In genomic region chr16:85171809-85172464, GRCh38 we compare ENCODE assay signal across 11 cellular contexts. TPM values are rescaled to one million over a fixed set of nuclear protein-coding genes. Genes with fewer than 3 reads are reported as not detected.
DNase-seq lines count a peak whose midpoint lies in the region; ATAC-seq and TF ChIP-seq lines count a peak whose summit lies in the region.
"Had no signal": no experiment of that assay in that cellular context is flagged by ENCODE, and none has a peak within 500 bp of the region (broad histone marks: within the 10 kb centered on the region; RNA-seq: fewer than 3 reads in every experiment).

No MANE protein-coding gene starts in this region.

- H3K4me2 ChIP-seq in PC-9, result peak overlapping the region; percentile 70; the same call in 1 of the 2 replicates

- intact Hi-C loops in PC-9 (cut with micrococcal nuclease; ENCODE audit: unreplicated experiment), result no loop called here

- CTCF ChIA-PET in PC-9 (lab: Charles Lee), result no interaction called here

- peaks cover 9% of the 10 kb centered on the region; the same call in 1 of the 2 replicates for H3K79me2 ChIP-seq in PC-9 (ENCODE audit: low read depth)

- H2AFZ ChIP-seq in PC-9, result no peak overlapping the region

- H3K27me3 ChIP-seq in PC-9 (ENCODE audit: insufficient read depth, low read depth), result no peaks in the 10 kb centered on the region; the same call in 1 of the 2 replicates

- no peaks in the 10 kb centered on the region for H3K9me3 ChIP-seq in PC-9 (ENCODE audit: insufficient read depth, low read depth)

- H3K27ac ChIP-seq in PC-9, result no peak overlapping the region

- no peaks in the 10 kb centered on the region for H3K9me3 Mint-ChIP-seq in endothelial cell (ENCODE audit: unreplicated experiment)
- H3K9me3 Mint-ChIP-seq in nephron, result no peaks in the 10 kb centered on the region

- no peaks in the 10 kb centered on the region for H3K9me2 ChIP-seq in PC-9 (ENCODE audit: insufficient read depth)

- ATAC-seq in GM19397 (IDR thresholded peaks at IDR 0.05; ENCODE audit: unreplicated experiment), result no peak

- peaks cover 44% of the 10 kb centered on the region for H3K4me1 ChIP-seq in PC-9 (replicated peaks; ENCODE audit: insufficient read depth)

- H3F3A ChIP-seq in PC-9 (ENCODE audit: insufficient read depth, low read depth), result peaks cover 27% of the 10 kb centered on the region; the same call in 1 of the 2 replicates

- peaks cover 4% of the 10 kb centered on the region for H3K36me3 Mint-ChIP-seq in endothelial cell (ENCODE audit: low read depth, unreplicated experiment)
- peaks cover 16% of the 10 kb centered on the region for H3K36me3 Mint-ChIP-seq in nephron (ENCODE audit: low read depth)

- no peaks in the 10 kb centered on the region for H3K36me3 ChIP-seq in PC-9 (ENCODE audit: low read depth)

- H3K27ac Mint-ChIP-seq in endothelial cell (ENCODE audit: unreplicated experiment) (peak overlapping the region; percentile 65), nephron (peak overlapping the region; percentile 62 to 82 (median 69))

- POLR2A ChIA-PET in PC-9 (lab: Charles Lee; ENCODE audit: unreplicated experiment), result no interaction called here

- peaks cover 28% of the 10 kb centered on the region for H3K27me3 Mint-ChIP-seq in endothelial cell (ENCODE audit: unreplicated experiment)
- H3K27me3 Mint-ChIP-seq in nephron (ENCODE audit: low read depth), result peaks cover 13% of the 10 kb centered on the region

- peak overlapping the region; percentile 62 for H3K4me3 Mint-ChIP-seq in endothelial cell (ENCODE audit: unreplicated experiment)
- peak overlapping the region; percentile 89 to 95 (median 93) for H3K4me3 Mint-ChIP-seq in nephron

- BruUV-seq in PC-9 (replicated peaks; lab: Mats Ljungman, UMichigan), result no TSS peak

- H4K20me1 ChIP-seq in PC-9 (ENCODE audit: insufficient read depth), result no peaks in the 10 kb centered on the region

- TF ChIP-seq CTCF in AG09309 (IDR thresholded peaks at IDR 0.05; ENCODE audit: control insufficient read depth, insufficient read depth, low read depth, low read length, missing control alignments) (no peak), PC-9 (conservative IDR thresholded peaks at IDR 0.05) (no peak), endothelial cell (IDR thresholded peaks at IDR 0.05; ENCODE audit: unreplicated experiment) (no peak), nephron (IDR thresholded peaks at IDR 0.05; ENCODE audit: unreplicated experiment in 3 of 3) (no peak)

- peaks cover 67% of the 10 kb centered on the region for H3K4me1 Mint-ChIP-seq in endothelial cell (ENCODE audit: unreplicated experiment)
- peaks cover 72% of the 10 kb centered on the region for H3K4me1 Mint-ChIP-seq in nephron

- peak overlapping the region; percentile 64 for H3K4me3 ChIP-seq in AG09309 (ENCODE audit: control insufficient read depth, low read depth, low read length)
- 0 out of 2 replicates have a peak overlapping the region, but pooled peaks have one; percentile 3 for H3K4me3 ChIP-seq in PC-9

- no peak for DNase-seq in AG09309 (ENCODE audit: low read depth)
- no peak for DNase-seq in PC-9
- DNase-seq in endothelial cell (ENCODE audit: low spot score), result no peak
- DNase-seq in activated naive CD4-positive, alpha-beta T cell treated with Interleukin-2 at 50 U/mL for 16 hours, result no peak
- no peak for DNase-seq in NCI-H748 (lab: John Stamatoyannopoulos, UW; ENCODE audit: unreplicated experiment)
- no peak for DNase-seq in activated CD8-positive, alpha-beta memory T cell treated with anti-CD3 and anti-CD28 coated beads, Interleukin-2, amount 50 U/mL, for 4 hours
- DNase-seq: activated T-cell treated with anti-CD3 and anti-CD28 coated beads, Interleukin-2, amount 50 U/mL, for 48 hours; stimulated activated CD4-positive, alpha-beta T cell treated with anti-CD3 and anti-CD28 coated beads, Interleukin-2, amount 100 ng/mL, for 24 hours had no signal

RNA-seq across cellular contexts. Expression of gene CIBAR2, which starts 59.7 kb away (rescaled TPM):
- total RNA-seq in PC-9 (2021) (not detected in 2 replicates), endothelial cell (ENCODE audit: unreplicated experiment) (not detected)
- total RNA-seq: RPMI7951 had no signal
